In the genomic region with DNA sequence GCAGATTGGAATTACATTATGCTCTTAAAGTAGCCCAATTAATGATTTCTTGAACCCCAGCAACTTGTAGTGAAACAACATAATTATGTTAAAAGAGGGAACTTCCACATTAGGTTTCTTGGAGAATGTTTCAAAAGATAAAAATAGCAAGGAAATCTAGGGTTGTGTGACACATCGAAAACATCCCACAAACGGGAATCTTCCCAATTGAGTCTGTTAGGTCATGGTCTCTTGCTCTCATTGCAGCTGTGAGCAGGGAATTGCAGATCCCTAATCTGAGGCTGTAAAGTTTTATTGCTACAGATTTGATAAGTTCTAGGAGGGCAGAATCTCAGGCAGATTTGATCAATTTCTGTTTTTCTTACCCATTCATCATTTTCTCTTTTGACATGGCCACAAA, we compare ENCODE assay signal across 28 cellular contexts. TPM values are rescaled to one million over a fixed set of nuclear protein-coding genes. Genes with fewer than 3 reads are reported as not detected.
DNase-seq lines count a peak whose midpoint lies in the region; ATAC-seq and TF ChIP-seq lines count a peak whose summit lies in the region.
"Had no signal": no experiment of that assay in that cellular context is flagged by ENCODE, and none has a peak within 500 bp of the region (broad histone marks: within the 10 kb centered on the region; RNA-seq: fewer than 3 reads in every experiment).

No MANE protein-coding gene starts in this region.

- H3K36me3 Mint-ChIP-seq in endodermal cell (ENCODE audit: low read depth): no peaks in the 10 kb centered on the region
- H3K36me3 Mint-ChIP-seq: CD4-positive, alpha-beta memory T cell; immature natural killer cell; naive thymus-derived CD8-positive, alpha-beta T cell had no signal

- no peaks in the 10 kb centered on the region for H3K9me2 ChIP-seq in MM.1S (replicated peaks; ENCODE audit: insufficient read depth, low read length)

- 90% methylated on average over 2 of the region's 2 CpGs for WGBS in endodermal cell (ENCODE audit: insufficient coverage in 1 of 2, insufficient read length in 1 of 2), 2 experiments

- H3K9ac ChIP-seq in MM.1S (ENCODE audit: low read length): no peak overlapping the region
- H3K9ac ChIP-seq in endodermal cell (ENCODE audit: extremely low read depth, low read length, poor library complexity, severe bottlenecking): no peak overlapping the region

- H3K4me1 ChIP-seq in uterus: no peaks in the 10 kb centered on the region
- H3K4me1 ChIP-seq in MM.1S (ENCODE audit: low read length): peaks cover 14% of the 10 kb centered on the region
- H3K4me1 ChIP-seq in endodermal cell (ENCODE audit: control insufficient read depth, insufficient read depth, low read length): no peaks in the 10 kb centered on the region
- H3K4me1 ChIP-seq: adrenal gland, testis had no signal

- TF ChIP-seq CTCF in uterus (IDR thresholded peaks at IDR 0.05) (no peak), MM.1S (IDR thresholded peaks at IDR 0.05; ENCODE audit: low read length) (no peak), omental fat pad (IDR thresholded peaks at IDR 0.05) (no peak), endodermal cell (conservative IDR thresholded peaks at IDR 0.05) (no peak)

- no peaks in the 10 kb centered on the region; the same call in 1 of the 2 replicates for H4K20me1 ChIP-seq in MM.1S (ENCODE audit: insufficient read depth, low read length)

- H3K27ac Mint-ChIP-seq in endodermal cell: no peak overlapping the region
- H3K27ac Mint-ChIP-seq: activated CD4-positive, alpha-beta T cell treated with anti-CD3 and anti-CD28 coated beads for 36 hours; CD4-positive, alpha-beta memory T cell; immature natural killer cell; naive thymus-derived CD8-positive, alpha-beta T cell had no signal

- no peaks in the 10 kb centered on the region for H3K27me3 ChIP-seq in uterus
- H3K27me3 ChIP-seq in MM.1S (replicated peaks; ENCODE audit: insufficient read depth, low read length): peaks cover 94% of the 10 kb centered on the region
- H3K27me3 ChIP-seq in endodermal cell (ENCODE audit: control insufficient read depth, insufficient read depth, low read length, poor library complexity, severe bottlenecking): peaks cover 44% of the 10 kb centered on the region
- H3K27me3 ChIP-seq: testis had no signal

- no peak for TF ChIP-seq POLR2A in uterus (IDR thresholded peaks at IDR 0.05)

- no peaks in the 10 kb centered on the region for H3K79me2 ChIP-seq in MM.1S (ENCODE audit: low read length)

- H3K4me3 ChIP-seq in uterus: no peak overlapping the region
- H3K4me3 ChIP-seq in MM.1S (ENCODE audit: low read length): no peak overlapping the region
- no peak overlapping the region for H3K4me3 ChIP-seq in endodermal cell (ENCODE audit: low read length)
- H3K4me3 ChIP-seq: adrenal gland, lung, skin epidermis, testis had no signal

- intact Hi-C loops in uterus (cut with DNase I; ENCODE audit: low total_unique reads): no loop called here

- H3K27me3 Mint-ChIP-seq in endodermal cell (ENCODE audit: insufficient read depth): peaks cover 79% of the 10 kb centered on the region

- H3K9me3 ChIP-seq in uterus (no peaks in the 10 kb centered on the region), MM.1S (replicated peaks; ENCODE audit: insufficient read depth, low read length) (no peaks in the 10 kb centered on the region), endodermal cell (ENCODE audit: control insufficient read depth, low read length) (no peaks in the 10 kb centered on the region)
- H3K9me3 ChIP-seq: adrenal gland, heart right ventricle, testis had no signal

- DNase-seq in NOMO-1 treated with DMSO at 0.1 percent for 48 hours (lab: John Stamatoyannopoulos, UW; ENCODE audit: unreplicated experiment): peak; percentile 4
- no peak for DNase-seq in NOMO-1 treated with dmso at 0.1 percent for 144 hours (lab: John Stamatoyannopoulos, UW; ENCODE audit: unreplicated experiment)
- DNase-seq in RPMI7951 (ENCODE audit: low read depth): peak; percentile 46
- peak; percentile 4 for DNase-seq in kidney glomerular epithelial cell (lab: John Stamatoyannopoulos, UW)
- no peak for DNase-seq in uterus
- no peak for DNase-seq in MM.1S
- no peak for DNase-seq in omental fat pad (ENCODE audit: low spot score)
- no peak for DNase-seq in endodermal cell
- DNase-seq: 8988T; activated CD4-positive, alpha-beta T cell treated with anti-CD3 and anti-CD28 coated beads for 36 hours; activated effector memory CD4-positive, alpha-beta T cell treated with Interleukin-2 at 50 U/mL for 16 hours; adrenal gland; caudate nucleus; CD4-positive, alpha-beta memory T cell; DMS79; heart right ventricle; immature natural killer cell; Karpas-422; naive thymus-derived CD8-positive, alpha-beta T cell; NCI-H1417 treated with DMSO at 0.1 percent for 48 hours; NCI-H2171 treated with DMSO at 0.1 percent for 48 hours; PC-3; T-helper 9 cell; testis had no signal

- H3K9me3 Mint-ChIP-seq in endodermal cell: no peaks in the 10 kb centered on the region
- H3K9me3 Mint-ChIP-seq: CD4-positive, alpha-beta memory T cell; naive thymus-derived CD8-positive, alpha-beta T cell had no signal

- H3K4me3 Mint-ChIP-seq in endodermal cell: no peak overlapping the region
- H3K4me3 Mint-ChIP-seq: activated CD4-positive, alpha-beta T cell treated with anti-CD3 and anti-CD28 coated beads for 36 hours; CD4-positive, alpha-beta memory T cell; immature natural killer cell; naive thymus-derived CD8-positive, alpha-beta T cell had no signal

- no peaks in the 10 kb centered on the region for H3K36me3 ChIP-seq in uterus
- H3K36me3 ChIP-seq in MM.1S (replicated peaks; ENCODE audit: insufficient read depth, low read length): no peaks in the 10 kb centered on the region
- no peaks in the 10 kb centered on the region for H3K36me3 ChIP-seq in endodermal cell (ENCODE audit: control insufficient read depth, insufficient read depth, low read length)
- H3K36me3 ChIP-seq: adrenal gland, heart right ventricle had no signal

- no peak overlapping the region for H3K4me2 ChIP-seq in MM.1S (ENCODE audit: low read depth, low read length)

- H3K27ac ChIP-seq in uterus (peak overlapping the region; percentile 14 to 40), MM.1S (ENCODE audit: low read length) (no peak overlapping the region), endodermal cell (ENCODE audit: low read depth, low read length) (no peak overlapping the region)
- H3K27ac ChIP-seq: adrenal gland, skin epidermis, testis had no signal

- no peak overlapping the region for H2AFZ ChIP-seq in MM.1S (ENCODE audit: low read length)

- ATAC-seq in omental fat pad (ENCODE audit: low FRiP score): no peak
- ATAC-seq: activated CD4-positive, alpha-beta T cell treated with anti-CD3 and anti-CD28 coated beads for 36 hours; naive thymus-derived CD8-positive, alpha-beta T cell; PC-3 had no signal

- peaks cover 14% of the 10 kb centered on the region; the same call in 1 of the 2 replicates for H3F3A ChIP-seq in MM.1S (ENCODE audit: insufficient read depth, low read length)

- peaks cover 12% of the 10 kb centered on the region for H3K4me1 Mint-ChIP-seq in endodermal cell
- H3K4me1 Mint-ChIP-seq: immature natural killer cell had no signal

RNA-seq across cellular contexts. Expression of a gene that starts 6.7 kb away (rescaled TPM):
- not detected in 2 replicates for total RNA-seq in RPMI7951 (2014; rRNA removed; shearing (Covaris generic))
- total RNA-seq in uterus (not detected), omental fat pad (under 1 TPM in 1 of 4 donors, not detected in 3; 0.46 TPM), endodermal cell (not detected)
- not detected for polyA plus RNA-seq in endodermal cell (2013, experiment 1 of 2)
- polyA plus RNA-seq in endodermal cell (2013, experiment 2 of 2): not detected
- total RNA-seq: adrenal gland; CD4-positive, alpha-beta memory T cell; heart right ventricle; naive thymus-derived CD8-positive, alpha-beta T cell; PC-3; SK-MEL-5 had no signal
- polyA plus RNA-seq: CD4-positive, alpha-beta memory T cell; esophagus; heart right ventricle; naive thymus-derived CD8-positive, alpha-beta T cell had no signal

RNA-seq across cellular contexts. Expression of a gene that starts 12.6 kb away (rescaled TPM):
- 8.8 and 15.7 TPM in 2 replicates for total RNA-seq in RPMI7951 (2014; rRNA removed; shearing (Covaris generic))
- 10 to 100 TPM in 2 of 4 donors, 1 to 10 TPM in 2; 4.4 to 23.2 (median 12.3) TPM for total RNA-seq in uterus
- total RNA-seq in omental fat pad: 1 to 10 TPM; 3.7 to 9.9 (median 6.0) TPM
- total RNA-seq in endodermal cell: 10 to 100 TPM; 31.8 to 32.2 TPM
- 36.8 TPM for polyA plus RNA-seq in endodermal cell (2013, experiment 1 of 2)
- 30.9 TPM for polyA plus RNA-seq in endodermal cell (2013, experiment 2 of 2)

RNA-seq across cellular contexts. Expression of a gene that starts 39.1 kb away (rescaled TPM):
- not detected in 2 replicates for total RNA-seq in RPMI7951 (2014; rRNA removed; shearing (Covaris generic))
- total RNA-seq in uterus (not detected), omental fat pad (not detected), endodermal cell (not detected)
- not detected for polyA plus RNA-seq in endodermal cell (2013, experiment 1 of 2)
- not detected for polyA plus RNA-seq in endodermal cell (2013, experiment 2 of 2)
- total RNA-seq: activated CD4-positive, alpha-beta T cell treated with anti-CD3 and anti-CD28 coated beads for 36 hours; adrenal gland; CD4-positive, alpha-beta memory T cell; heart right ventricle; naive thymus-derived CD8-positive, alpha-beta T cell; PC-3; SK-MEL-5; testis had no signal
- polyA plus RNA-seq: adrenal gland; CD4-positive, alpha-beta memory T cell; esophagus; heart right ventricle; immature natural killer cell; naive thymus-derived CD8-positive, alpha-beta T cell had no signal

RNA-seq across cellular contexts. Expression of a gene that starts 49.1 kb away (rescaled TPM):
- total RNA-seq in RPMI7951 (2014; rRNA removed; shearing (Covaris generic)): 0.12 TPM in 1 of 2 replicates, not detected in the other
- total RNA-seq in uterus (10 to 100 TPM in 1 of 4 donors, under 1 TPM in 1, not detected in 2; 0.79 to 21.7 TPM), omental fat pad (under 1 TPM in 2 of 4 donors, not detected in 2; 0.19 to 0.84 TPM), endodermal cell (not detected)
- polyA plus RNA-seq in endodermal cell (2013, experiment 1 of 2): not detected
- polyA plus RNA-seq in endodermal cell (2013, experiment 2 of 2): not detected
- total RNA-seq: CD4-positive, alpha-beta memory T cell; naive thymus-derived CD8-positive, alpha-beta T cell; PC-3; SK-MEL-5 had no signal
- polyA plus RNA-seq: CD4-positive, alpha-beta memory T cell; immature natural killer cell; naive thymus-derived CD8-positive, alpha-beta T cell had no signal

Comparison
In these comparisons a context has a peak if more than half of its experiments do, and no peak if none do; other contexts are left out.
1. DNase-seq: peak in NOMO-1 treated with DMSO at 0.1 percent for 48 hours (single experiment), RPMI7951 (single experiment) and kidney glomerular epithelial cell (single experiment); none in NOMO-1 treated with dmso at 0.1 percent for 144 hours (single experiment), uterus (0 of 2), MM.1S (single experiment), omental fat pad (single experiment) and endodermal cell (single experiment).
2. H3K27ac ChIP-seq: peak in uterus (2 of 2); none in MM.1S (single experiment) and endodermal cell (single experiment).